20 cellular contexts compared by ENCODE assay signal in the genomic region with DNA sequence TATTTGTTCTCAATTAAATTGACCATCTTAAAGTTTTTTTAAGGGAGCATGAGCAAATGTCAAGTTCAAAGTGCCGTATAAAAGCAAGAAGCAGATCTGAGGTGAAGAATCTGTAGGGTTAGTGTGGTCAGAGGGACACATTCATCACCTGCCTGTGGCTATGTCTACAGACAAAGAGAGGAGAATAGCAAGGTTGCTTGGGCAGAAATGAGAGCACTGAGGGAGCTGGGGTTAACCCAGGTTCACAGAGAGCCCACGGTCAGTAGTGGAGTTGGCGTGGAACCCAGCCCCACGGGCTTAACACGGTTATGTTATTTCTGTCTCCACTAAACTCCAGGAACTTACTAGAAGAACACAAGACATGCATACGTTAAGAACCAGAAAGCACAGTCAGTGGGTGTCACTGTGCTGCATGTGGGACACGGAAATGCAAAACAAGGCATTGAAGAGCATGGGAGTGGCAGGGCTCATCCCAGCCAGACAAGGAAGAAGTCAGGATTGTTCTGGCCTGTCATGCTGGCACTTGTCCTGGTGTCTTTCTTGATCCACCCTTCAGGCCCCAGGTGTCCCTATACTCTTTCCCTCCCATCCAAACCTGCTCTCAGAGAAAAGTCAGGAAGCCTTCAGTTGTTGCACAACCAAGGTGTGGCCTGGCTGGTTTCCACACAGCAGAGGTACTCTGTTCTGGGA.
DNase-seq lines count a peak whose midpoint lies in the region; ATAC-seq and TF ChIP-seq lines count a peak whose summit lies in the region.
"Had no signal": no experiment of that assay in that cellular context is flagged by ENCODE, and none has a peak within 500 bp of the region (broad histone marks: within the 10 kb centered on the region; RNA-seq: fewer than 3 reads in every experiment).

No MANE protein-coding gene starts in this region.

- TF ChIP-seq CTCF in mammary epithelial cell (conservative IDR thresholded peaks at IDR 0.05 in 1 of 2, IDR thresholded peaks at IDR 0.05 in 1 of 2; ENCODE audit: extremely low read depth in 1 of 2, insufficient read depth in 1 of 2, low read depth in 1 of 2, low read length in 2 of 2) = peak in 1 of 2 donors; percentile 18
- TF ChIP-seq CTCF in tibial nerve (IDR thresholded peaks at IDR 0.05) = no peak

- no peak for TF ChIP-seq EP300 in tibial nerve (IDR thresholded peaks at IDR 0.05)

- no TSS peak for BruUV-seq in mammary epithelial cell (replicated peaks; lab: Mats Ljungman, UMichigan)

- in situ Hi-C loops in mammary epithelial cell (cut with MboI; ENCODE audit: low sequenced_read_pairs in 2 of 2) = no loop called here
- in situ Hi-C loops in G401 (cut with HindIII; ENCODE audit: low sequenced_read_pairs) = no loop called here

- H3K4me3 ChIP-seq in mammary epithelial cell (replicated peaks in 1 of 3; ENCODE audit: insufficient read depth in 1 of 3, low read depth in 2 of 3, low read length in 3 of 3) (peak overlapping the region in 1 of 3 experiments; percentile 13), tibial nerve (no peak overlapping the region)
- H3K4me3 ChIP-seq: dorsolateral prefrontal cortex, smooth muscle cell had no signal

- CTCF ChIA-PET in mammary epithelial cell (lab: Charles Lee; ENCODE audit: low non-redundant PET) = no interaction called here

- H3K27ac ChIP-seq in mammary epithelial cell (ENCODE audit: insufficient read depth, low read depth, low read length) (peak overlapping the region; percentile 78), tibial nerve (no peak overlapping the region)
- H3K27ac ChIP-seq: dorsolateral prefrontal cortex had no signal

- H3K27me3 ChIP-seq in mammary epithelial cell (ENCODE audit: insufficient read depth, low read length) (no peaks in the 10 kb centered on the region), tibial nerve (no peaks in the 10 kb centered on the region)

- DNase-seq in HPDE6-E6E7 (ENCODE audit: extremely low spot score) (peak; percentile 52), mammary epithelial cell (peak; percentile 76), myocyte (ENCODE audit: low read depth) (peak; percentile 46), G401 (ENCODE audit: low spot score) (no peak), tibial nerve (ENCODE audit: low spot score in 2 of 2) (no peak)
- DNase-seq: activated naive CD4-positive, alpha-beta T cell treated with Interleukin-2 at 50 U/mL for 16 hours; COR-L47; dorsolateral prefrontal cortex; EL; hippocampal formation; left cardiac atrium; MM.1S; NCI-H1930; NCI-H748 treated with DMSO at 0.1 percent for 48 hours; T-cell had no signal

- peak overlapping the region; percentile 90 for H2AFZ ChIP-seq in mammary epithelial cell (ENCODE audit: low read depth, low read length)

- dilution Hi-C loops in mammary epithelial cell (cut with HindIII; ENCODE audit: low sequenced_read_pairs) = no loop called here

- no peaks in the 10 kb centered on the region for H4K20me1 ChIP-seq in mammary epithelial cell (ENCODE audit: insufficient read depth, low read length)

- peak; percentile 44 for ATAC-seq in GM19035 (IDR thresholded peaks at IDR 0.05; ENCODE audit: unreplicated experiment)
- no peak for ATAC-seq in HG02884 (IDR thresholded peaks at IDR 0.05; ENCODE audit: unreplicated experiment)
- ATAC-seq in HG03135 (IDR thresholded peaks at IDR 0.05; ENCODE audit: unreplicated experiment) = no peak
- ATAC-seq: left cardiac atrium, T-cell, WTC11 had no signal

- 0% methylated on average over 6 of the region's 7 CpGs for WGBS in mammary epithelial cell (ENCODE audit: low coverage, missing lambda C conversion rate)
- 70 to 79% methylated on average over 7 of the region's 7 CpGs for WGBS in tibial nerve, 2 donors

- intact Hi-C loops in mammary epithelial cell (cut with micrococcal nuclease) = loop anchor here (1.0 kb wide), 1 partner anchor 27 kb away; no protein-coding TSS in a partner anchor

- H3K9ac ChIP-seq in mammary epithelial cell (ENCODE audit: insufficient read depth, low read length) = peak overlapping the region; percentile 46

- H3K79me2 ChIP-seq in mammary epithelial cell (ENCODE audit: insufficient read depth, low read length) = no peaks in the 10 kb centered on the region

- peaks cover 46% of the 10 kb centered on the region for H3K4me1 ChIP-seq in mammary epithelial cell (ENCODE audit: insufficient read depth, low read length)
- H3K4me1 ChIP-seq in tibial nerve = peaks cover 0 to 11% (median 0%) of the 10 kb centered on the region in 4 donors

- H3K4me2 ChIP-seq in mammary epithelial cell (ENCODE audit: insufficient read depth, low read depth, low read length) = peak overlapping the region; percentile 71
- H3K4me2 ChIP-seq: smooth muscle cell had no signal

- TF ChIP-seq POLR2A in tibial nerve (IDR thresholded peaks at IDR 0.05) = no peak

- no peaks in the 10 kb centered on the region for H3K36me3 ChIP-seq in mammary epithelial cell (ENCODE audit: insufficient read depth, low read length)
- no peaks in the 10 kb centered on the region for H3K36me3 ChIP-seq in tibial nerve

- H3K9me3 ChIP-seq in mammary epithelial cell (replicated peaks; ENCODE audit: insufficient read depth, low read length) (peaks cover 2% of the 10 kb centered on the region), tibial nerve (no peaks in the 10 kb centered on the region)

Comparison
In these comparisons a context has a peak if more than half of its experiments do, and no peak if none do; other contexts are left out.
1. DNase-seq: peak in HPDE6-E6E7 (single experiment), mammary epithelial cell (single experiment) and myocyte (single experiment); none in G401 (single experiment) and tibial nerve (0 of 2).